In genomic region chr16:11263737-11264136, GRCh38 we compare ENCODE assay signal across 1 cellular context.
TF ChIP-seq lines count a peak whose summit lies in the region.

No MANE protein-coding gene starts in this region.

TF ChIP-seq in HepG2, 621 proteins besides CTCF, POLR2A, EP300 and RAD21:
- TF ChIP-seq, protein P1, sequence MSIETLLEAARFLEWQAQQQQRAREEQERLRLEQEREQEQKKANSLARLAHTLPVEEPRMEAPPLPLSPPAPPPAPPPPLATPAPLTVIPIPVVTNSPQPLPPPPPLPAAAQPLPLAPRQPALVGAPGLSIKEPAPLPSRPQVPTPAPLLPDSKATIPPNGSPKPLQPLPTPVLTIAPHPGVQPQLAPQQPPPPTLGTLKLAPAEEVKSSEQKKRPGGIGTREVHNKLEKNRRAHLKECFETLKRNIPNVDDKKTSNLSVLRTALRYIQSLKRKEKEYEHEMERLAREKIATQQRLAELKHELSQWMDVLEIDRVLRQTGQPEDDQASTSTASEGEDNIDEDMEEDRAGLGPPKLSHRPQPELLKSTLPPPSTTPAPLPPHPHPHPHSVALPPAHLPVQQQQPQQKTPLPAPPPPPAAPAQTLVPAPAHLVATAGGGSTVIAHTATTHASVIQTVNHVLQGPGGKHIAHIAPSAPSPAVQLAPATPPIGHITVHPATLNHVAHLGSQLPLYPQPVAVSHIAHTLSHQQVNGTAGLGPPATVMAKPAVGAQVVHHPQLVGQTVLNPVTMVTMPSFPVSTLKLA (IDR thresholded peaks at IDR 0.05) = peak; percentile 51; the same call in 1 of the 2 replicates
- TF ChIP-seq PAWR (CRISPR knock-in tag; IDR thresholded peaks at IDR 0.05; ENCODE audit: borderline replicate concordance) = no peak
- TF ChIP-seq ZBTB3 (CRISPR knock-in tag; IDR thresholded peaks at IDR 0.05; ENCODE audit: borderline replicate concordance, low read depth) = no peak
- no peak for TF ChIP-seq ZSCAN29 (CRISPR knock-in tag; conservative IDR thresholded peaks at IDR 0.05)
- no peak for TF ChIP-seq CENPT (CRISPR knock-in tag; IDR thresholded peaks at IDR 0.05; ENCODE audit: low read depth)
- TF ChIP-seq ZNF407 (CRISPR knock-in tag; IDR thresholded peaks at IDR 0.05; ENCODE audit: not compliant biosample characterization) = peak; percentile 31
- TF ChIP-seq IKZF4 (CRISPR knock-in tag; IDR thresholded peaks at IDR 0.05; ENCODE audit: borderline replicate concordance, low read depth, not compliant biosample characterization) = peak; percentile 13
